8 cellular contexts compared by ENCODE assay signal in genomic region chr12:66066071-66066928, GRCh38.
DNase-seq lines count a peak whose midpoint lies in the region; ATAC-seq and TF ChIP-seq lines count a peak whose summit lies in the region.

No MANE protein-coding gene starts in this region.

- no peaks in the 10 kb centered on the region for H3K9me3 Mint-ChIP-seq in T-helper 2 cell treated with Interferon-gamma antibody and Interleukin-4, amounts not matched to agents 5 μg/mL and 100 μg/mL, for 36 hours

- peak; percentile 76 for ATAC-seq in GM19025 (IDR thresholded peaks at IDR 0.05; ENCODE audit: low read depth, unreplicated experiment)
- peak; percentile 77 for ATAC-seq in HG03097 (IDR thresholded peaks at IDR 0.05; ENCODE audit: low FRiP score, unreplicated experiment)
- ATAC-seq in right cardiac atrium, result no peak

- H3K9me3 ChIP-seq in BLaER1 treated with 17β-estradiol and CSF1 and Interleukin-3, amounts not matched to agents 10 nM and 100 nM (replicated peaks in 1 of 11), result no peaks in the 10 kb centered on the region
- H3K9me3 ChIP-seq in OCI-LY3 (ENCODE audit: insufficient read depth, low read length) (no peaks in the 10 kb centered on the region), right cardiac atrium (ENCODE audit: control insufficient read depth, low read length) (no peaks in the 10 kb centered on the region)

- peak; percentile 22; the same call in 1 of the 2 replicates for TF ChIP-seq CTCF in OCI-LY3 (IDR thresholded peaks at IDR 0.05; ENCODE audit: low read depth, low read length)

- no peak overlapping the region for H3K4me3 ChIP-seq in BLaER1 treated with 17β-estradiol and CSF1 and Interleukin-3, amounts not matched to agents 10 nM and 100 nM
- peak overlapping the region; percentile 1; the same call in 1 of the 2 replicates for H3K4me3 ChIP-seq in OCI-LY3 (ENCODE audit: low read length)
- H3K4me3 ChIP-seq in right cardiac atrium (ENCODE audit: low read length), result no peak overlapping the region

- intact Hi-C loops in right cardiac atrium (cut with DNase I), result no loop called here

- peaks cover 9 to 23% (median 18%) of the 10 kb centered on the region in 10 experiments for H3K4me1 ChIP-seq in BLaER1 treated with 17β-estradiol and CSF1 and Interleukin-3, amounts not matched to agents 10 nM and 100 nM
- H3K4me1 ChIP-seq in OCI-LY3 (ENCODE audit: low read length) (peaks cover 28% of the 10 kb centered on the region), right cardiac atrium (ENCODE audit: control insufficient read depth, insufficient read depth, low read length) (no peaks in the 10 kb centered on the region)

- no peak overlapping the region for H3K9ac ChIP-seq in BLaER1 treated with 17β-estradiol and CSF1 and Interleukin-3, amounts not matched to agents 10 nM and 100 nM
- H3K9ac ChIP-seq in OCI-LY3 (ENCODE audit: low read length), result no peak overlapping the region

- 71% methylated on average over 7 of the region's 7 CpGs for WGBS in right cardiac atrium

- H4K20me1 ChIP-seq in BLaER1 treated with 17β-estradiol and CSF1 and Interleukin-3, amounts not matched to agents 10 nM and 100 nM, result no peaks in the 10 kb centered on the region
- H4K20me1 ChIP-seq in OCI-LY3 (ENCODE audit: insufficient read depth, low read length), result no peaks in the 10 kb centered on the region

- no peaks in the 10 kb centered on the region for H3K36me3 ChIP-seq in BLaER1 treated with 17β-estradiol and CSF1 and Interleukin-3, amounts not matched to agents 10 nM and 100 nM
- H3K36me3 ChIP-seq in OCI-LY3 (replicated peaks; ENCODE audit: low read depth, low read length), result no peaks in the 10 kb centered on the region

- H3K79me2 ChIP-seq in OCI-LY3 (ENCODE audit: low read length), result no peaks in the 10 kb centered on the region

- peak overlapping the region in 9 of 11 experiments; percentile 9 to 64 (median 27); a peak in 14 of 22 replicates for H3K4me2 ChIP-seq in BLaER1 treated with 17β-estradiol and CSF1 and Interleukin-3, amounts not matched to agents 10 nM and 100 nM
- H3K4me2 ChIP-seq in OCI-LY3 (ENCODE audit: low read length), result peak overlapping the region; percentile 23

- no peak overlapping the region for H3K4me3 Mint-ChIP-seq in T-helper 2 cell treated with Interferon-gamma antibody and Interleukin-4, amounts not matched to agents 5 μg/mL and 100 μg/mL, for 36 hours

- no peaks in the 10 kb centered on the region for H3K27me3 ChIP-seq in BLaER1 treated with 17β-estradiol and CSF1 and Interleukin-3, amounts not matched to agents 10 nM and 100 nM
- H3K27me3 ChIP-seq in OCI-LY3 (ENCODE audit: low read depth, low read length) (peaks cover 25% of the 10 kb centered on the region), right cardiac atrium (ENCODE audit: control insufficient read depth, insufficient read depth) (no peaks in the 10 kb centered on the region)

- no peak overlapping the region for H3K27ac Mint-ChIP-seq in T-helper 2 cell treated with Interferon-gamma antibody and Interleukin-4, amounts not matched to agents 5 μg/mL and 100 μg/mL, for 36 hours

- no peak overlapping the region for H2AFZ ChIP-seq in OCI-LY3 (ENCODE audit: low read depth, low read length)

- H3K4me1 Mint-ChIP-seq in T-helper 2 cell treated with Interferon-gamma antibody and Interleukin-4, amounts not matched to agents 5 μg/mL and 100 μg/mL, for 36 hours (ENCODE audit: low read depth), result peaks cover 5% of the 10 kb centered on the region

- DNase-seq in kidney glomerular epithelial cell (lab: John Stamatoyannopoulos, UW) (peak; percentile 22), right cardiac atrium (no peak)
- DNase-seq in T-helper 2 cell treated with Interferon-gamma antibody and Interleukin-4, amounts not matched to agents 5 μg/mL and 100 μg/mL, for 36 hours (ENCODE audit: low spot score), result no peak
- DNase-seq in activated naive CD4-positive, alpha-beta T cell treated with anti-CD3 and anti-CD28 coated beads, Interleukin-2, amount 50 U/mL, for 16 hours, result no peak

- H3K36me3 Mint-ChIP-seq in T-helper 2 cell treated with Interferon-gamma antibody and Interleukin-4, amounts not matched to agents 5 μg/mL and 100 μg/mL, for 36 hours (ENCODE audit: low read depth), result no peaks in the 10 kb centered on the region

- no peak overlapping the region for H3K27ac ChIP-seq in BLaER1 treated with 17β-estradiol and CSF1 and Interleukin-3, amounts not matched to agents 10 nM and 100 nM
- H3K27ac ChIP-seq in OCI-LY3 (ENCODE audit: low read length) (no peak overlapping the region), right cardiac atrium (ENCODE audit: low read length) (no peak overlapping the region)

- H3K27me3 Mint-ChIP-seq in T-helper 2 cell treated with Interferon-gamma antibody and Interleukin-4, amounts not matched to agents 5 μg/mL and 100 μg/mL, for 36 hours (ENCODE audit: low read depth), result peaks cover 31% of the 10 kb centered on the region

Comparison
In these comparisons a context has a peak if more than half of its experiments do, and no peak if none do; other contexts are left out.
1. ATAC-seq: peak in GM19025 (single experiment) and HG03097 (single experiment); none in right cardiac atrium (0 of 2).